ENCODE assay signal across 25 cellular contexts in genomic region chr15:76061700-76062099, GRCh38. TPM values are rescaled to one million over a fixed set of nuclear protein-coding genes. Genes with fewer than 3 reads are reported as not detected.
"Had no signal": no experiment of that assay in that cellular context is flagged by ENCODE, and none has a peak within 500 bp of the region (broad histone marks: within the 10 kb centered on the region; RNA-seq: fewer than 3 reads in every experiment).

No MANE protein-coding gene starts in this region.

- H3K9me3 Mint-ChIP-seq: activated CD8-positive, alpha-beta T cell treated with anti-CD3 and anti-CD28 coated beads for 36 hours; activated naive CD8-positive, alpha-beta T cell treated with anti-CD3 and anti-CD28 coated beads, Interleukin-2, amount 10 ng/mL, durations not matched to agents 7 days and 5 days; activated T-cell treated with anti-CD3 and anti-CD28 coated beads, Interleukin-2, amount 50 U/mL, for 72 hours had no signal

- H3K36me3 Mint-ChIP-seq: activated naive CD8-positive, alpha-beta T cell treated with anti-CD3 and anti-CD28 coated beads, Interleukin-2, amount 10 ng/mL, durations not matched to agents 7 days and 5 days had no signal

- ATAC-seq: activated CD4-positive, alpha-beta T cell treated with anti-CD3 and anti-CD28 coated beads for 36 hours; activated CD8-positive, alpha-beta T cell treated with anti-CD3 and anti-CD28 coated beads for 36 hours; activated T-cell treated with anti-CD3 and anti-CD28 coated beads, Interleukin-2, amount 50 U/mL, for 72 hours; T-helper 17 cell had no signal

- H3K4me3 Mint-ChIP-seq: activated CD4-positive, alpha-beta T cell treated with anti-CD3 and anti-CD28 coated beads for 36 hours; activated CD8-positive, alpha-beta T cell treated with anti-CD3 and anti-CD28 coated beads for 36 hours; activated naive CD8-positive, alpha-beta T cell treated with anti-CD3 and anti-CD28 coated beads, Interleukin-2, amount 10 ng/mL, durations not matched to agents 7 days and 5 days had no signal

- H3K27ac Mint-ChIP-seq: activated CD4-positive, alpha-beta T cell treated with anti-CD3 and anti-CD28 coated beads for 36 hours; activated CD8-positive, alpha-beta T cell treated with anti-CD3 and anti-CD28 coated beads for 36 hours; activated naive CD8-positive, alpha-beta T cell treated with anti-CD3 and anti-CD28 coated beads, Interleukin-2, amount 10 ng/mL, durations not matched to agents 7 days and 5 days; activated T-cell treated with anti-CD3 and anti-CD28 coated beads, Interleukin-2, amount 50 U/mL, for 72 hours; T-helper 17 cell had no signal

- FAIRE-seq: TTC549 had no signal

- DNase-seq: activated CD4-positive, alpha-beta T cell treated with anti-CD3 and anti-CD28 coated beads for 36 hours; activated CD4-positive, alpha-beta T cell treated with anti-CD3 and anti-CD28 coated beads, Interleukin-2, amount 50 U/mL, for 1 hour; activated CD8-positive, alpha-beta memory T cell treated with anti-CD3 and anti-CD28 coated beads, Interleukin-2, amount 50 U/mL, for 4 hours; activated CD8-positive, alpha-beta T cell treated with anti-CD3 and anti-CD28 coated beads for 36 hours; activated naive CD4-positive, alpha-beta T cell treated with anti-CD3 and anti-CD28 coated beads, Interleukin-2, amount 50 U/mL, for 16 hours; activated naive CD8-positive, alpha-beta T cell treated with anti-CD3 and anti-CD28 coated beads, Interleukin-2, amount 10 ng/mL, durations not matched to agents 7 days and 5 days; activated T-cell treated with anti-CD3 and anti-CD28 coated beads, Interleukin-2, amount 50 U/mL, for 72 hours; adrenal gland; anterior cingulate cortex; central memory CD4-positive, alpha-beta T cell; Kasumi-1; KBM-7; NCI-H1048; NCI-H146; NCI-H187 treated with DMSO at 0.1 percent for 48 hours; NCI-H2081 treated with DMSO at 0.1 percent for 48 hours; NCI-H446; NCI-H524; PC-9; SIG-M5; T-helper 17 cell; T-helper 9 cell; WERI-Rb-1 had no signal

RNA-seq across cellular contexts. Expression of gene TMEM266, which starts 1.9 kb away (rescaled TPM):
- total RNA-seq: activated CD4-positive, alpha-beta T cell treated with anti-CD3 and anti-CD28 coated beads for 36 hours; activated naive CD8-positive, alpha-beta T cell treated with anti-CD3 and anti-CD28 coated beads, Interleukin-2, amount 10 ng/mL, durations not matched to agents 7 days and 5 days; activated T-cell treated with anti-CD3 and anti-CD28 coated beads, Interleukin-2, amount 50 U/mL, for 72 hours; RPMI7951; T-helper 17 cell had no signal

RNA-seq across cellular contexts. Expression of gene NRG4, which starts 49.5 kb away (rescaled TPM):
- total RNA-seq: activated CD4-positive, alpha-beta T cell treated with anti-CD3 and anti-CD28 coated beads for 36 hours; activated CD8-positive, alpha-beta T cell treated with anti-CD3 and anti-CD28 coated beads for 36 hours; activated naive CD8-positive, alpha-beta T cell treated with anti-CD3 and anti-CD28 coated beads, Interleukin-2, amount 10 ng/mL, durations not matched to agents 7 days and 5 days; activated T-cell treated with anti-CD3 and anti-CD28 coated beads, Interleukin-2, amount 50 U/mL, for 72 hours; RPMI7951; T-helper 17 cell had no signal
